13 cellular contexts compared by ENCODE assay signal in the genomic region with DNA sequence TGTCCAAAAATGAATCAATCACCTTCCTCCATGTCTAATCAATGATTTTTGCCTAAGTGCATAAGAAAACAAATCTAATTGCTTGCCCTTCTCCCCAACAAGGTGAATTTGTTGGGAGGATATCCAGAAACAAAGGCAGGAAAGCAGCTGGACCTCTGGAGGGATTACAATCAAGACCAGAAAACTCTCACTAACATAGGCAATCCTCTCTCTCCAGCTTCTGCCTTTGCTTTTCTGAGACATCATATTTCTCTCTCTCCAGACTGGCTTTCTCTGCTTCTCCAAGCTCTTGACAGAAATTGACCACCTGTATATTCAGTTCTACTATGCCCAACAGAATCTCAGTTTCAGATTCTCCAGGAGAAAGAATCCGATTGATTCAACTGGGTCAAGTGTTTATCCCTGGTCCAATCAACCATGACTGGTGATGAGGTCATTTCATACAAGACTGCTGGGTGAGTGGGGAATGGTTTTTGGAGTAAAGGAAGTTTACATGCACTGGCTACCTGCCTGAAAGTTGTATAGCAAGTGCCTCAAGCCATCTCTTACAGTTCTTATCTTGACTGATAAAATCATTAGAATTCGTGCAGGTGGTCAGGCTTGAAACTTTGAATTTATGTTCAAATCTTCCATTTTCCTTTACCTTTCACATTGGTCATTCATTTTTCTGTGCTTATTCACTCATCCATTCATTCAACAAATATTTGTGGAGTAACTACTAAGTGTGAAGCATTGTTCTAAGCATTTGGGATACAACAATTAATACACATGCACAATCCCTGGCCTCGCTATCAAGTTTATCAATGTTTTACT. TPM values are rescaled to one million over a fixed set of nuclear protein-coding genes. Genes with fewer than 3 reads are reported as not detected.
A peak's percentile ranks its signal among the peaks of the same experiment; 100 is the strongest.
DNase-seq lines count a peak whose midpoint lies in the region; ATAC-seq and TF ChIP-seq lines count a peak whose summit lies in the region.
"Had no signal": no experiment of that assay in that cellular context is flagged by ENCODE, and none has a peak within 500 bp of the region (broad histone marks: within the 10 kb centered on the region; RNA-seq: fewer than 3 reads in every experiment).

No MANE protein-coding gene starts in this region.

- H3K9me3 Mint-ChIP-seq in activated naive CD4-positive, alpha-beta T cell treated with anti-CD3 and anti-CD28 coated beads, Interleukin-2, amount 50 U/mL, for 24 hours: peaks cover 8% of the 10 kb centered on the region

- no peak for TF ChIP-seq EP300 in sigmoid colon (IDR thresholded peaks at IDR 0.05)

- no peaks in the 10 kb centered on the region for H3K27me3 Mint-ChIP-seq in activated naive CD4-positive, alpha-beta T cell treated with anti-CD3 and anti-CD28 coated beads, Interleukin-2, amount 50 U/mL, for 24 hours
- H3K27me3 Mint-ChIP-seq: stimulated activated naive CD8-positive, alpha-beta T cell treated with anti-CD3 and anti-CD28 coated beads, Interleukin-15, amount 100 ng/mL, for 72 hours had no signal

- H3K9me3 ChIP-seq in sigmoid colon: no peaks in the 10 kb centered on the region
- H3K9me3 ChIP-seq: SJSA1 had no signal

- peaks cover 6% of the 10 kb centered on the region for H3K36me3 Mint-ChIP-seq in activated naive CD4-positive, alpha-beta T cell treated with anti-CD3 and anti-CD28 coated beads, Interleukin-2, amount 50 U/mL, for 24 hours

- WGBS in sigmoid colon, 2 donors: 66 to 85% methylated on average over 3 of the region's 3 CpGs

- H3K4me3 ChIP-seq in sigmoid colon: no peak overlapping the region
- H3K4me3 ChIP-seq: SJSA1 had no signal

- no peak overlapping the region for H3K4me3 Mint-ChIP-seq in activated naive CD4-positive, alpha-beta T cell treated with anti-CD3 and anti-CD28 coated beads, Interleukin-2, amount 50 U/mL, for 24 hours
- H3K4me3 Mint-ChIP-seq: activated CD8-positive, alpha-beta T cell treated with anti-CD3 and anti-CD28 coated beads, Interleukin-2, amount 10 ng/mL, durations not matched to agents 7 days and 5 days; stimulated activated naive CD8-positive, alpha-beta T cell treated with anti-CD3 and anti-CD28 coated beads, Interleukin-15, amount 100 ng/mL, for 72 hours had no signal

- DNase-seq in activated naive CD4-positive, alpha-beta T cell (lab: John Stamatoyannopoulos, UW): no peak
- DNase-seq in NCI-H69 (lab: John Stamatoyannopoulos, UW) (peak; percentile 22), epithelial cell of prostate (ENCODE audit: low read depth, low spot score) (no peak), renal cortical epithelial cell (ENCODE audit: low read depth) (peak; percentile 93), sigmoid colon (no peak), NCI-H1436 treated with DMSO at 0.1 percent for 48 hours (lab: John Stamatoyannopoulos, UW) (no peak)
- DNase-seq: activated CD8-positive, alpha-beta T cell treated with anti-CD3 and anti-CD28 coated beads, Interleukin-2, amount 10 ng/mL, durations not matched to agents 7 days and 5 days; Karpas-422; midbrain; stimulated activated naive CD8-positive, alpha-beta T cell treated with anti-CD3 and anti-CD28 coated beads, Interleukin-15, amount 100 ng/mL, for 72 hours had no signal

- H3K4me1 ChIP-seq in sigmoid colon: no peaks in the 10 kb centered on the region

- H3K4me1 Mint-ChIP-seq in activated naive CD4-positive, alpha-beta T cell treated with anti-CD3 and anti-CD28 coated beads, Interleukin-2, amount 50 U/mL, for 24 hours: no peaks in the 10 kb centered on the region
- H3K4me1 Mint-ChIP-seq: stimulated activated naive CD8-positive, alpha-beta T cell treated with anti-CD3 and anti-CD28 coated beads, Interleukin-15, amount 100 ng/mL, for 72 hours had no signal

- TF ChIP-seq CTCF in sigmoid colon (IDR thresholded peaks at IDR 0.05): no peak

- no peaks in the 10 kb centered on the region for H3K27me3 ChIP-seq in sigmoid colon
- H3K27me3 ChIP-seq: SJSA1 had no signal

- intact Hi-C loops in sigmoid colon (cut with DNase I): no loop called here

- H3K27ac Mint-ChIP-seq in activated naive CD4-positive, alpha-beta T cell treated with anti-CD3 and anti-CD28 coated beads, Interleukin-2, amount 50 U/mL, for 24 hours: peak overlapping the region; percentile 70
- H3K27ac Mint-ChIP-seq: activated CD8-positive, alpha-beta T cell treated with anti-CD3 and anti-CD28 coated beads, Interleukin-2, amount 10 ng/mL, durations not matched to agents 7 days and 5 days; stimulated activated naive CD8-positive, alpha-beta T cell treated with anti-CD3 and anti-CD28 coated beads, Interleukin-15, amount 100 ng/mL, for 72 hours had no signal

- ATAC-seq in GM19035 (IDR thresholded peaks at IDR 0.05; ENCODE audit: unreplicated experiment): no peak
- ATAC-seq: activated CD8-positive, alpha-beta T cell treated with anti-CD3 and anti-CD28 coated beads, Interleukin-2, amount 10 ng/mL, durations not matched to agents 7 days and 5 days; stimulated activated naive CD8-positive, alpha-beta T cell treated with anti-CD3 and anti-CD28 coated beads, Interleukin-15, amount 100 ng/mL, for 72 hours had no signal

- peak overlapping the region; percentile 64 for H3K27ac ChIP-seq in epithelial cell of prostate
- no peak overlapping the region for H3K27ac ChIP-seq in sigmoid colon
- H3K27ac ChIP-seq: SJSA1 had no signal

- TF ChIP-seq POLR2A in sigmoid colon (IDR thresholded peaks at IDR 0.05): no peak

- H3K36me3 ChIP-seq in sigmoid colon: no peaks in the 10 kb centered on the region
- H3K36me3 ChIP-seq: SJSA1 had no signal

RNA-seq across cellular contexts. Expression of a gene that starts 22.2 kb away (rescaled TPM):
- total RNA-seq in renal cortical epithelial cell: 3.3 and 11.3 TPM in 2 replicates
- total RNA-seq in sigmoid colon: 10 to 100 TPM in 1 of 4 donors, 1 to 10 TPM in 3; 1.1 to 10.5 (median 4.1) TPM
- polyA plus RNA-seq in sigmoid colon: under 1 TPM in 1 of 3 donors, not detected in 2; 0.07 TPM

Comparison
In these comparisons a context has a peak if more than half of its experiments do, and no peak if none do; other contexts are left out.
1. DNase-seq: peak in NCI-H69 (single experiment) and renal cortical epithelial cell (single experiment); none in activated naive CD4-positive, alpha-beta T cell (0 of 4), epithelial cell of prostate (single experiment), sigmoid colon (single experiment) and NCI-H1436 treated with DMSO at 0.1 percent for 48 hours (single experiment).